8 cellular contexts compared by ENCODE assay signal in genomic region chr1:33341190-33341589, GRCh38. TPM values are rescaled to one million over a fixed set of nuclear protein-coding genes. Genes with fewer than 3 reads are reported as not detected.
DNase-seq lines count a peak whose midpoint lies in the region; ATAC-seq and TF ChIP-seq lines count a peak whose summit lies in the region.
"Had no signal": no experiment of that assay in that cellular context is flagged by ENCODE, and none has a peak within 500 bp of the region (broad histone marks: within the 10 kb centered on the region; RNA-seq: fewer than 3 reads in every experiment).

No MANE protein-coding gene starts in this region.

- CTCF ChIA-PET in Panc1 (lab: Charles Lee) = no interaction called here

- no peak overlapping the region for H3K9ac ChIP-seq in duodenal mucosa (ENCODE audit: low read depth in 1 of 2, low read length in 2 of 2)
- no peak overlapping the region for H3K9ac ChIP-seq in muscle layer of colon (ENCODE audit: low read length)

- peaks cover 98% of the 10 kb centered on the region for H3K4me1 ChIP-seq in Panc1 (ENCODE audit: control insufficient read depth, insufficient read depth, low read length)
- peaks cover 56 to 65% of the 10 kb centered on the region in 2 donors for H3K4me1 ChIP-seq in duodenal mucosa (ENCODE audit: control insufficient read depth in 1 of 2, insufficient read depth in 2 of 2, low read length in 2 of 2)
- H3K4me1 ChIP-seq in muscle layer of colon (ENCODE audit: insufficient read depth, low read length) = peaks cover 84% of the 10 kb centered on the region
- peaks cover 0 to 100% (median 88%) of the 10 kb centered on the region in 4 donors for H3K4me1 ChIP-seq in tibial nerve

- in situ Hi-C loops in Panc1 (cut with HindIII; ENCODE audit: low pct_unique_long_range_greater_than_20kb, low sequenced_read_pairs) = no loop called here

- intact Hi-C loops in Panc1 (cut with micrococcal nuclease; ENCODE audit: unreplicated experiment) = no loop called here

- 59 to 66% methylated on average over 6 of the region's 6 CpGs for WGBS in tibial nerve, 2 donors

- H3K27ac ChIP-seq in Panc1 (ENCODE audit: low read length) = peak overlapping the region; percentile 93
- peak overlapping the region; percentile 26 for H3K27ac ChIP-seq in duodenal mucosa (ENCODE audit: low read depth, low read length)
- peak overlapping the region; percentile 72 for H3K27ac ChIP-seq in muscle layer of colon (ENCODE audit: low read depth, low read length)
- H3K27ac ChIP-seq in tibial nerve = peak overlapping the region; percentile 70 to 98 (median 92)

- DNase-seq in Panc1 (ENCODE audit: low read depth, low spot score) = no peak
- DNase-seq in tibial nerve (ENCODE audit: low spot score in 2 of 2) = no peak
- DNase-seq in HT-29 (ENCODE audit: low spot score) = no peak
- DNase-seq in NCI-H524 treated with DMSO at 0.1 percent for 48 hours (lab: John Stamatoyannopoulos, UW) = no peak
- DNase-seq: NCI-H2081 had no signal

- POLR2A ChIA-PET in Panc1 (lab: Charles Lee) = no interaction called here

- H3K36me3 ChIP-seq in Panc1 (ENCODE audit: control insufficient read depth, insufficient read depth, low read length) = peaks cover 7% of the 10 kb centered on the region; the same call in 1 of the 2 replicates
- H3K36me3 ChIP-seq in duodenal mucosa (ENCODE audit: control insufficient read depth in 1 of 2, insufficient read depth in 2 of 2, low read length in 2 of 2) = peaks cover 0 to 4% of the 10 kb centered on the region in 2 donors
- no peaks in the 10 kb centered on the region for H3K36me3 ChIP-seq in muscle layer of colon (ENCODE audit: insufficient read depth, low read length)
- H3K36me3 ChIP-seq in tibial nerve = no peaks in the 10 kb centered on the region

- H3K9me3 ChIP-seq in Panc1 (ENCODE audit: control insufficient read depth, insufficient read depth, low read depth, low read length) = no peaks in the 10 kb centered on the region
- no peaks in the 10 kb centered on the region for H3K9me3 ChIP-seq in duodenal mucosa (ENCODE audit: control insufficient read depth in 1 of 2, low read length in 2 of 2)
- H3K9me3 ChIP-seq in muscle layer of colon (ENCODE audit: low read length) = no peaks in the 10 kb centered on the region
- no peaks in the 10 kb centered on the region for H3K9me3 ChIP-seq in tibial nerve

- H3K27me3 ChIP-seq in Panc1 (ENCODE audit: control insufficient read depth, insufficient read depth, low read length) (no peaks in the 10 kb centered on the region), duodenal mucosa (ENCODE audit: control insufficient read depth in 1 of 2, insufficient read depth in 2 of 2, low read length in 2 of 2) (no peaks in the 10 kb centered on the region), muscle layer of colon (ENCODE audit: control insufficient read depth in 1 of 2, insufficient read depth in 2 of 2, low read length in 2 of 2) (no peaks in the 10 kb centered on the region), tibial nerve (no peaks in the 10 kb centered on the region)

- BruUV-seq in Panc1 (replicated peaks; lab: Mats Ljungman, UMichigan) = no TSS peak

- peak in 1 of 2 donors; percentile 41 for TF ChIP-seq EP300 in tibial nerve (IDR thresholded peaks at IDR 0.05)

- no peak for TF ChIP-seq POLR2A in tibial nerve (IDR thresholded peaks at IDR 0.05)

- ATAC-seq in Panc1 = no peak
- ATAC-seq in HG03432 (IDR thresholded peaks at IDR 0.05; ENCODE audit: unreplicated experiment) = no peak

- no peak overlapping the region for H3K4me3 ChIP-seq in Panc1 (ENCODE audit: low read depth in 2 of 2, low read length in 2 of 2)
- no peak overlapping the region for H3K4me3 ChIP-seq in duodenal mucosa (ENCODE audit: low read depth in 1 of 2, low read length in 2 of 2)
- no peak overlapping the region for H3K4me3 ChIP-seq in muscle layer of colon (ENCODE audit: low read depth in 1 of 2, low read length in 2 of 2)
- H3K4me3 ChIP-seq in tibial nerve = peak overlapping the region in 1 of 4 donors; percentile 25

- TF ChIP-seq CTCF in Panc1 (IDR thresholded peaks at IDR 0.05) (no peak), tibial nerve (IDR thresholded peaks at IDR 0.05) (no peak)

RNA-seq across cellular contexts. Expression of gene A3GALT2, which starts 20.3 kb away (rescaled TPM):
- total RNA-seq in Panc1 (2021; ENCODE audit: unreplicated experiment) (not detected), tibial nerve (under 1 TPM in 2 of 4 donors, not detected in 2; 0.42 to 0.66 TPM)
- not detected for polyA plus RNA-seq in Panc1 (2012; ENCODE audit: insufficient read length)
- 0.10 and 1.0 TPM in 2 replicates for total RNA-seq in HT-29 (2014; rRNA removed; shearing (Covaris generic))

Comparison
In these comparisons a context has a peak if more than half of its experiments do, and no peak if none do; other contexts are left out.
1. H3K27ac ChIP-seq: peak in every context shown above with its lines; median percentile 93 in Panc1; 92 in tibial nerve; 72 in muscle layer of colon; 26 in duodenal mucosa.